In genomic region chr4:78210694-78211093, GRCh38 we compare ENCODE assay signal across 6 cellular contexts.
"Had no signal": no experiment of that assay in that cellular context is flagged by ENCODE, and none has a peak within 500 bp of the region (broad histone marks: within the 10 kb centered on the region; RNA-seq: fewer than 3 reads in every experiment).

No MANE protein-coding gene starts in this region.

- ATAC-seq: K562 had no signal

- H3K9me3 Mint-ChIP-seq: H9 had no signal

- H3K4me3 ChIP-seq: GM23248, K562 had no signal

- H3K27ac ChIP-seq: GM23248 had no signal

- DNase-seq: GM23248, GOT3, H9, HCEC 1CT, IMR-90 had no signal

- H3K4me3 Mint-ChIP-seq: H9 had no signal
